ENCODE assay signal across 9 cellular contexts in the genomic region with DNA sequence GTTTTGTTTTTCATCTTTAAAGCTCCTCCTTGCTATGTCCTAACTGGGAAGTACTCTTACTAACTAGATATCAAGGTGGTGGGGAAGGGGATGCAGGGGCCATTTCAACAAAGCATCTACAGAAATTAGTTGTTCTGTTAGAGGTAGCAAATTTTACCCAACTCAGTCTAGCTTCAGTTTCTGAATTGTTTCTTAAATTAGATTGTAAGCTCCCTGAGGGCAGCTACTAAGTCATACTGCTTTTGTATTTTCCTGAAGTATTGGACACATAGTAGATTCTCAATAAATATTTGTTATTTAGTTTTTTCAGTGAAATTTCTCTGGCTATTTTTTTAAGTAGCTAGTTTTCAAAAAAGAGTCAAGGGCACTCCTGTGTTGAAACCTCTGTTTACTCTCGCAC. TPM values are rescaled to one million over a fixed set of nuclear protein-coding genes. Genes with fewer than 3 reads are reported as not detected.
DNase-seq lines count a peak whose midpoint lies in the region; ATAC-seq and TF ChIP-seq lines count a peak whose summit lies in the region.
"Had no signal": no experiment of that assay in that cellular context is flagged by ENCODE, and none has a peak within 500 bp of the region (broad histone marks: within the 10 kb centered on the region; RNA-seq: fewer than 3 reads in every experiment).

No MANE protein-coding gene starts in this region.

- intact Hi-C loops in Right ventricle myocardium inferior (cut with DNase I), result no loop called here

- peaks cover 9 to 16% (median 13%) of the 10 kb centered on the region in 3 donors for H3K27me3 Mint-ChIP-seq in immature natural killer cell (ENCODE audit: low read depth in 3 of 3)
- peaks cover 4% of the 10 kb centered on the region for H3K27me3 Mint-ChIP-seq in type B pancreatic cell

- H3K4me1 Mint-ChIP-seq in immature natural killer cell, result peaks cover 68 to 83% of the 10 kb centered on the region in 2 donors
- peaks cover 35% of the 10 kb centered on the region for H3K4me1 Mint-ChIP-seq in type B pancreatic cell (ENCODE audit: unreplicated experiment)

- no peaks in the 10 kb centered on the region for H3K9me3 ChIP-seq in cardiac muscle cell (ENCODE audit: low read depth)

- H3K27ac ChIP-seq in cardiac muscle cell, result peak overlapping the region; percentile 97

- ATAC-seq in Right ventricle myocardium inferior, result no peak
- ATAC-seq in activated naive CD4-positive, alpha-beta T cell treated with anti-CD3 and anti-CD28 coated beads, Interleukin-2, amount 50 U/mL, for 72 hours, result no peak
- ATAC-seq in HG03457 (IDR thresholded peaks at IDR 0.05; ENCODE audit: unreplicated experiment), result no peak

- TF ChIP-seq CTCF in cardiac muscle cell (IDR thresholded peaks at IDR 0.05; ENCODE audit: low read depth, low read length) (no peak), type B pancreatic cell (conservative IDR thresholded peaks at IDR 0.05) (no peak)

- H3K27me3 ChIP-seq in cardiac muscle cell, result no peaks in the 10 kb centered on the region

- peaks cover 24% of the 10 kb centered on the region for H3K36me3 ChIP-seq in cardiac muscle cell

- peaks cover 60 to 74% of the 10 kb centered on the region in 2 donors for H3K36me3 Mint-ChIP-seq in activated naive CD4-positive, alpha-beta T cell treated with anti-CD3 and anti-CD28 coated beads, Interleukin-2, amount 50 U/mL, for 72 hours
- peaks cover 3 to 15% (median 11%) of the 10 kb centered on the region in 3 donors for H3K36me3 Mint-ChIP-seq in immature natural killer cell
- peaks cover 45% of the 10 kb centered on the region for H3K36me3 Mint-ChIP-seq in type B pancreatic cell

- H3K4me3 ChIP-seq in cardiac muscle cell, result peak overlapping the region; percentile 62

- H3K4me1 ChIP-seq in cardiac muscle cell (ENCODE audit: low read depth), result peaks cover 35% of the 10 kb centered on the region

- H3K4me3 Mint-ChIP-seq in immature natural killer cell (peak overlapping the region; percentile 97 to 100 (median 97)), type B pancreatic cell (peak overlapping the region; percentile 98)

- peaks cover 0 to 4% of the 10 kb centered on the region in 2 donors for H3K9me3 Mint-ChIP-seq in activated naive CD4-positive, alpha-beta T cell treated with anti-CD3 and anti-CD28 coated beads, Interleukin-2, amount 50 U/mL, for 72 hours
- H3K9me3 Mint-ChIP-seq in immature natural killer cell (no peaks in the 10 kb centered on the region), type B pancreatic cell (no peaks in the 10 kb centered on the region)

- DNase-seq in cardiac muscle cell (ENCODE audit: low read depth in 1 of 2, low spot score in 1 of 2) (peak in 1 of 2 donors; percentile 15), Right ventricle myocardium inferior (ENCODE audit: missing footprints) (no peak), immature natural killer cell (no peak), type B pancreatic cell (ENCODE audit: extremely low spot score, unreplicated experiment) (no peak), glomerular visceral epithelial cell (ENCODE audit: extremely low spot score) (no peak)
- no peak for DNase-seq in activated naive CD4-positive, alpha-beta T cell treated with anti-CD3 and anti-CD28 coated beads, Interleukin-2, amount 50 U/mL, for 72 hours (ENCODE audit: low spot score in 2 of 2)
- no peak for DNase-seq in stimulated activated CD4-positive, alpha-beta T cell treated with anti-CD3 and anti-CD28 coated beads, Interleukin-4, amount 100 ng/mL, for 24 hours
- DNase-seq: HCEC 1CT had no signal

- H3K27ac Mint-ChIP-seq in activated naive CD4-positive, alpha-beta T cell treated with anti-CD3 and anti-CD28 coated beads, Interleukin-2, amount 50 U/mL, for 72 hours, result peak overlapping the region; percentile 97 to 100
- H3K27ac Mint-ChIP-seq in immature natural killer cell (peak overlapping the region; percentile 98 to 100 (median 98)), type B pancreatic cell (peak overlapping the region; percentile 98)

RNA-seq across cellular contexts. Expression of gene UBAP2L, which starts 1.8 kb away (rescaled TPM):
- 111 and 190 TPM in 2 replicates for total RNA-seq in cardiac muscle cell
- polyA plus RNA-seq in cardiac muscle cell, result 142 and 164 TPM in 2 replicates
- total RNA-seq in Right ventricle myocardium inferior, result 90.2 TPM
- 100 to 1,000 TPM; 188 to 240 TPM for total RNA-seq in activated naive CD4-positive, alpha-beta T cell treated with anti-CD3 and anti-CD28 coated beads, Interleukin-2, amount 50 U/mL, for 72 hours
- 10 to 100 TPM; 23.1 to 72.4 (median 52.4) TPM for polyA plus RNA-seq in immature natural killer cell
- 188 and 216 TPM in 2 replicates for total RNA-seq in type B pancreatic cell (ENCODE audit: low replicate concordance)

RNA-seq across cellular contexts. Expression of gene CFAP141, which starts 16.4 kb away (rescaled TPM):
- not detected in 2 replicates for total RNA-seq in cardiac muscle cell
- not detected in 2 replicates for polyA plus RNA-seq in cardiac muscle cell
- not detected for total RNA-seq in Right ventricle myocardium inferior
- total RNA-seq in activated naive CD4-positive, alpha-beta T cell treated with anti-CD3 and anti-CD28 coated beads, Interleukin-2, amount 50 U/mL, for 72 hours, result not detected
- polyA plus RNA-seq in immature natural killer cell, result not detected
- not detected in 2 replicates for total RNA-seq in type B pancreatic cell (ENCODE audit: low replicate concordance)

RNA-seq across cellular contexts. Expression of gene TPM3, which starts 30.6 kb away (rescaled TPM):
- total RNA-seq in cardiac muscle cell (120 and 137 TPM in 2 replicates), Right ventricle myocardium inferior (102 TPM), type B pancreatic cell (ENCODE audit: low replicate concordance) (263 and 371 TPM in 2 replicates)
- polyA plus RNA-seq in cardiac muscle cell (109 and 139 TPM in 2 replicates), immature natural killer cell (1,000 to 10,000 TPM; 1,142 to 1,239 (median 1,223) TPM)
- total RNA-seq in activated naive CD4-positive, alpha-beta T cell treated with anti-CD3 and anti-CD28 coated beads, Interleukin-2, amount 50 U/mL, for 72 hours, result 100 to 1,000 TPM; 373 to 610 TPM

RNA-seq across cellular contexts. Expression of gene HAX1, which starts 49.9 kb away (rescaled TPM):
- total RNA-seq in cardiac muscle cell, result 92.1 and 101 TPM in 2 replicates
- polyA plus RNA-seq in cardiac muscle cell, result 106 and 112 TPM in 2 replicates
- 184 TPM for total RNA-seq in Right ventricle myocardium inferior
- total RNA-seq in activated naive CD4-positive, alpha-beta T cell treated with anti-CD3 and anti-CD28 coated beads, Interleukin-2, amount 50 U/mL, for 72 hours, result 100 to 1,000 TPM; 147 to 198 TPM
- 100 to 1,000 TPM; 119 to 207 (median 139) TPM for polyA plus RNA-seq in immature natural killer cell
- total RNA-seq in type B pancreatic cell (ENCODE audit: low replicate concordance), result 62.2 and 70.0 TPM in 2 replicates
